ENCODE assay signal across 1 cellular context in genomic region chr12:109967383-109968031, GRCh38.
TF ChIP-seq lines count a peak whose summit lies in the region.

No MANE protein-coding gene starts in this region.

TF ChIP-seq in WTC11, 78 proteins besides CTCF, POLR2A, EP300 and RAD21 (continued from another document):
- TF ChIP-seq ERG (CRISPR knock-in tag; IDR thresholded peaks at IDR 0.05) (no peak), PRDM15 (CRISPR knock-in tag; IDR thresholded peaks at IDR 0.05) (no peak), PREB (CRISPR knock-in tag; IDR thresholded peaks at IDR 0.05; ENCODE audit: borderline replicate concordance) (no peak), ZNF317 (CRISPR knock-in tag; IDR thresholded peaks at IDR 0.05; ENCODE audit: borderline replicate concordance, low read depth) (no peak), ZMAT4 (CRISPR knock-in tag; IDR thresholded peaks at IDR 0.05) (no peak), OVOL2 (CRISPR knock-in tag; IDR thresholded peaks at IDR 0.05; ENCODE audit: borderline replicate concordance) (no peak)
